In the genomic region with DNA sequence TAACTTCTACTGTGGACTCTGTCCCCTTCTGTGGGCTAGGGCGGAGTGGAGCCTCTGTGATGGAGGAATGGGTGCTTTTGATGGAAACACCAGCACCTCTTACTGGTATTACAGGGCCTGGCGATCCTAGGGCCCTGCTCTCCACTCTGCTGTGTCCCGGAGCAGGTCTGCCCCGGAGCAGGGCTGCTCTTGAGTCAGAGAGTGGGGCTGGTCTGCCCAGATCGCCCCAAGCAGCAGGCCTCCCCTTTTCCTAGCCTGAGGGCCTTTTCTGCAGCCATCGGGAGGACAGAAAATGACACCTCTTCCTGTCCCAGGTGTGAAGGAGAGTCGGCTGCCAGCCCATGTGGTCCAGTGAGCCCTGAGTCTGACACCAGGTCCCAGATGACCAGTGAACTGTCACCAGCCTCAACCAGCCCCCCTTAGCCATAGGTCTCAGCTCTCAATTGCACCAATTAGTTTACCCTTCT, we compare ENCODE assay signal across 8 cellular contexts. TPM values are rescaled to one million over a fixed set of nuclear protein-coding genes. Genes with fewer than 3 reads are reported as not detected.
A peak's percentile ranks its signal among the peaks of the same experiment; 100 is the strongest.
DNase-seq lines count a peak whose midpoint lies in the region; ATAC-seq, FAIRE-seq and TF ChIP-seq lines count a peak whose summit lies in the region.

No MANE protein-coding gene starts in this region.

- WGBS in small intestine, 3 donors, result 2 to 14% (median 10%) methylated on average over 7 of the region's 7 CpGs
- 14 to 15% methylated on average over 4 to 7 of the region's 7 CpGs for WGBS in testis, 2 donors

- H3K36me3 ChIP-seq in small intestine (ENCODE audit: control insufficient read depth in 2 of 2, insufficient read depth in 2 of 2, low read length in 2 of 2) (peaks cover 15 to 16% of the 10 kb centered on the region in 2 donors), testis (ENCODE audit: low read depth, missing control alignments) (no peaks in the 10 kb centered on the region)

- no peak for FAIRE-seq in small intestine (lab: Jason Lieb, UNC)

- H3K4me3 ChIP-seq in small intestine (ENCODE audit: low read depth in 1 of 2, low read length in 2 of 2) (peak overlapping the region; percentile 81 to 92), testis (peak overlapping the region in 1 of 2 donors; percentile 69)

- H3K27ac Mint-ChIP-seq in activated CD4-positive, alpha-beta memory T cell treated with anti-CD3 and anti-CD28 coated beads for 36 hours, result peak overlapping the region; percentile 93

- TF ChIP-seq CTCF in GM10266 (IDR thresholded peaks at IDR 0.05; ENCODE audit: control insufficient read depth, insufficient read depth, low read depth, missing control alignments) (no peak), testis (IDR thresholded peaks at IDR 0.05) (no peak)

- CTCF ChIA-PET in activated CD4-positive, alpha-beta memory T cell treated with anti-CD3 and anti-CD28 coated beads for 36 hours (lab: Charles Lee), result interaction anchor here (1.3 to 2.6 kb wide), 4 partner anchors 14 to 87 kb away, joined by 3 to 24 read pairs (median 12); partner anchors contain the start of gene ZNF783

- H3K4me1 ChIP-seq in small intestine (ENCODE audit: control insufficient read depth in 2 of 2, insufficient read depth in 1 of 2, low read depth in 1 of 2, low read length in 1 of 2) (peaks cover 0 to 5% of the 10 kb centered on the region in 2 donors), testis (peaks cover 9% of the 10 kb centered on the region)

- in situ Hi-C loops in G401 (cut with HindIII; ENCODE audit: low sequenced_read_pairs), result no loop called here

- H3K27me3 ChIP-seq in small intestine (ENCODE audit: control insufficient read depth in 2 of 2, insufficient read depth in 2 of 2, low read length in 2 of 2), result no peaks in the 10 kb centered on the region
- no peaks in the 10 kb centered on the region for H3K27me3 ChIP-seq in testis

- H3K9me3 Mint-ChIP-seq in activated CD4-positive, alpha-beta memory T cell treated with anti-CD3 and anti-CD28 coated beads for 36 hours, result no peaks in the 10 kb centered on the region

- H3K9me3 ChIP-seq in small intestine (ENCODE audit: control insufficient read depth, low read depth) (no peaks in the 10 kb centered on the region), testis (no peaks in the 10 kb centered on the region)

- intact Hi-C loops in activated CD4-positive, alpha-beta memory T cell treated with anti-CD3 and anti-CD28 coated beads for 36 hours (cut with micrococcal nuclease), result loop anchor here (5.0 kb wide), 1 partner anchor 69 kb away; the partner anchor contains the start of gene ZNF425
- intact Hi-C loops in testis (cut with DNase I; ENCODE audit: low total_unique reads), result no loop called here

- peaks cover 50% of the 10 kb centered on the region for H3K4me1 Mint-ChIP-seq in activated CD4-positive, alpha-beta memory T cell treated with anti-CD3 and anti-CD28 coated beads for 36 hours (ENCODE audit: low read depth)

- H3K27ac ChIP-seq in small intestine (ENCODE audit: low read depth in 1 of 2, low read length in 1 of 2) (peak overlapping the region; percentile 84 to 98), testis (peak overlapping the region in 1 of 2 donors; percentile 86)

- peaks cover 45% of the 10 kb centered on the region for H3K36me3 Mint-ChIP-seq in activated CD4-positive, alpha-beta memory T cell treated with anti-CD3 and anti-CD28 coated beads for 36 hours

- no peaks in the 10 kb centered on the region for H3K27me3 Mint-ChIP-seq in activated CD4-positive, alpha-beta memory T cell treated with anti-CD3 and anti-CD28 coated beads for 36 hours

- peak overlapping the region; percentile 92 for H3K4me3 Mint-ChIP-seq in activated CD4-positive, alpha-beta memory T cell treated with anti-CD3 and anti-CD28 coated beads for 36 hours

- POLR2A ChIA-PET in activated CD4-positive, alpha-beta memory T cell treated with anti-CD3 and anti-CD28 coated beads for 36 hours (lab: Charles Lee), result interaction anchor here (0.6 to 1.8 kb wide), 3 partner anchors 13 to 426 kb away, joined by 3 to 17 read pairs (median 3); no protein-coding TSS in a partner anchor

- TF ChIP-seq POLR2A in testis (IDR thresholded peaks at IDR 0.05), result no peak

- peak; percentile 63 for DNase-seq in GM10266 (ENCODE audit: extremely low spot score)
- peak; percentile 34 for DNase-seq in activated CD4-positive, alpha-beta memory T cell treated with anti-CD3 and anti-CD28 coated beads for 36 hours
- peak; percentile 62 for DNase-seq in hepatic stellate cell (ENCODE audit: low spot score)
- DNase-seq in small intestine, result peak; percentile 36
- no peak for DNase-seq in testis
- no peak for DNase-seq in ecto neural progenitor cell (ENCODE audit: low spot score)
- no peak for DNase-seq in G401 (ENCODE audit: low spot score)

- peak; percentile 11 for ATAC-seq in HG03045 (IDR thresholded peaks at IDR 0.05; ENCODE audit: unreplicated experiment)

RNA-seq across cellular contexts. Expression of gene ZNF282, which starts 1.4 kb away (rescaled TPM):
- total RNA-seq in activated CD4-positive, alpha-beta memory T cell treated with anti-CD3 and anti-CD28 coated beads for 36 hours, result 10 to 100 TPM; 61.7 to 61.9 TPM
- polyA plus RNA-seq in small intestine (10 to 100 TPM; 11.1 to 16.5 (median 14.1) TPM), testis (ENCODE audit: insufficient read depth, low read depth, low replicate concordance) (9.6 TPM)
- total RNA-seq in testis, result 10 to 100 TPM; 12.2 to 17.6 TPM
- 13.4 and 22.6 TPM in 2 replicates for total RNA-seq in G401 (2014; rRNA removed; shearing (Covaris generic))

RNA-seq across cellular contexts. Expression of gene ZNF212, which starts 42.7 kb away (rescaled TPM):
- total RNA-seq in activated CD4-positive, alpha-beta memory T cell treated with anti-CD3 and anti-CD28 coated beads for 36 hours, result 10 to 100 TPM; 21.5 to 21.9 TPM
- polyA plus RNA-seq in small intestine (10 to 100 TPM in 2 of 3 donors, 1 to 10 TPM in 1; 9.0 to 17.3 (median 15.9) TPM), testis (ENCODE audit: insufficient read depth, low read depth, low replicate concordance) (17.2 TPM)
- 10 to 100 TPM; 23.1 to 24.2 TPM for total RNA-seq in testis
- total RNA-seq in G401 (2014; rRNA removed; shearing (Covaris generic)), result 11.6 and 15.9 TPM in 2 replicates

RNA-seq across cellular contexts. Expression of gene ZNF398, which starts 49.5 kb away (rescaled TPM):
- 1 to 10 TPM; 8.4 to 9.4 TPM for total RNA-seq in activated CD4-positive, alpha-beta memory T cell treated with anti-CD3 and anti-CD28 coated beads for 36 hours
- 1 to 10 TPM; 2.2 to 3.6 (median 2.9) TPM for polyA plus RNA-seq in small intestine
- 10 to 100 TPM; 25.3 to 35.3 TPM for total RNA-seq in testis
- 29.4 TPM for polyA plus RNA-seq in testis (ENCODE audit: insufficient read depth, low read depth, low replicate concordance)
- total RNA-seq in G401 (2014; rRNA removed; shearing (Covaris generic)), result 7.1 and 8.8 TPM in 2 replicates

Comparison
In these comparisons a context has a peak if more than half of its experiments do, and no peak if none do; other contexts are left out.
1. DNase-seq: peak in GM10266 (single experiment), activated CD4-positive, alpha-beta memory T cell treated with anti-CD3 and anti-CD28 coated beads for 36 hours (single experiment), hepatic stellate cell (single experiment) and small intestine (single experiment); none in testis (single experiment), ecto neural progenitor cell (single experiment) and G401 (single experiment).